8 cellular contexts compared by ENCODE assay signal in genomic region chr7:130814753-130815152, GRCh38.
DNase-seq lines count a peak whose midpoint lies in the region; ATAC-seq and TF ChIP-seq lines count a peak whose summit lies in the region.

No MANE protein-coding gene starts in this region.

- no peaks in the 10 kb centered on the region for H3K4me1 ChIP-seq in right lobe of liver

- in situ Hi-C loops in ACHN (cut with HindIII; ENCODE audit: low pct_ligation_motif_present, low pct_unique_long_range_greater_than_20kb, low sequenced_read_pairs): no loop called here

- no peak for TF ChIP-seq POLR2A in right lobe of liver (IDR thresholded peaks at IDR 0.05)

- H3K27me3 ChIP-seq in GM06990 (replicated peaks; ENCODE audit: control insufficient read depth, insufficient read depth, low read length) (no peaks in the 10 kb centered on the region), right lobe of liver (no peaks in the 10 kb centered on the region)

- H3K27ac ChIP-seq in right lobe of liver: no peak overlapping the region

- no peaks in the 10 kb centered on the region for H3K9me3 ChIP-seq in right lobe of liver

- ATAC-seq in HG03457 (IDR thresholded peaks at IDR 0.05; ENCODE audit: unreplicated experiment): no peak
- no peak for ATAC-seq in GM18868 (IDR thresholded peaks at IDR 0.05; ENCODE audit: unreplicated experiment)
- no peak for ATAC-seq in right lobe of liver

- TF ChIP-seq CTCF in GM06990 (IDR thresholded peaks at IDR 0.05; ENCODE audit: insufficient read depth, low read length, poor library complexity, severe bottlenecking) (peak; percentile 30), fibroblast of villous mesenchyme (IDR thresholded peaks at IDR 0.05; ENCODE audit: insufficient read depth, low read depth, low read length) (peak; percentile 60), right lobe of liver (IDR thresholded peaks at IDR 0.05) (peak in 2 of 4 donors; percentile 16 to 25)

- H3K4me3 ChIP-seq in GM06990 (replicated peaks; ENCODE audit: low read depth, low read length) (no peak overlapping the region), fibroblast of villous mesenchyme (ENCODE audit: low read depth, low read length) (no peak overlapping the region), right lobe of liver (no peak overlapping the region)

- DNase-seq in ACHN: peak; percentile 66
- DNase-seq in GM06990 (ENCODE audit: extremely low read depth, insufficient read length): no peak
- peak; percentile 53 for DNase-seq in RPMI7951 (ENCODE audit: low read depth)
- peak; percentile 57 for DNase-seq in fibroblast of villous mesenchyme (ENCODE audit: low read depth)
- DNase-seq in NCI-H187 (lab: John Stamatoyannopoulos, UW): no peak
- DNase-seq in right lobe of liver: no peak

- intact Hi-C loops in right lobe of liver (cut with DNase I): no loop called here

- no peaks in the 10 kb centered on the region for H3K36me3 ChIP-seq in GM06990 (ENCODE audit: control insufficient read depth, insufficient read depth, low read length)
- H3K36me3 ChIP-seq in right lobe of liver: no peaks in the 10 kb centered on the region

- 41% methylated on average over 2 of the region's 2 CpGs for WGBS in right lobe of liver (ENCODE audit: insufficient coverage, low coverage, low lambda C conversion rate, missing lambda C conversion rate)

Comparison
In these comparisons a context has a peak if more than half of its experiments do, and no peak if none do; other contexts are left out.
1. DNase-seq: peak in ACHN (single experiment), RPMI7951 (single experiment) and fibroblast of villous mesenchyme (single experiment); none in GM06990 (single experiment), NCI-H187 (0 of 2) and right lobe of liver (0 of 3).